Comparison of ENCODE assay signal across 8 cellular contexts in genomic region chr12:127162902-127163301, GRCh38.
A peak's percentile ranks its signal among the peaks of the same experiment; 100 is the strongest.
DNase-seq lines count a peak whose midpoint lies in the region; ATAC-seq and TF ChIP-seq lines count a peak whose summit lies in the region.

No MANE protein-coding gene starts in this region.

- peak overlapping the region; percentile 15 to 91 (median 82) for H3K27ac Mint-ChIP-seq in CD4-positive, alpha-beta memory T cell
- peak overlapping the region; percentile 45 for H3K27ac Mint-ChIP-seq in T-helper 1 cell treated with Interleukin-12 subunit alpha and Interleukin-12 subunit beta and Interleukin-4 antibody, amounts not matched to agents 30 μg/mL and 1 μg/mL, for 36 hours
- peak overlapping the region; percentile 14 to 92 for H3K27ac Mint-ChIP-seq in stimulated activated naive CD8-positive, alpha-beta T cell treated with anti-CD3 and anti-CD28 coated beads, Interleukin-15, amount 100 ng/mL, for 72 hours

- H3K4me3 Mint-ChIP-seq in CD4-positive, alpha-beta memory T cell = peak overlapping the region in 5 of 8 donors; percentile 13 to 78 (median 54)
- peak overlapping the region; percentile 40 for H3K4me3 Mint-ChIP-seq in T-helper 1 cell treated with Interleukin-12 subunit alpha and Interleukin-12 subunit beta and Interleukin-4 antibody, amounts not matched to agents 30 μg/mL and 1 μg/mL, for 36 hours
- H3K4me3 Mint-ChIP-seq in stimulated activated naive CD8-positive, alpha-beta T cell treated with anti-CD3 and anti-CD28 coated beads, Interleukin-15, amount 100 ng/mL, for 72 hours = peak overlapping the region in 1 of 2 donors; percentile 43

- POLR2A ChIA-PET in CD4-positive, alpha-beta memory T cell (lab: Charles Lee; ENCODE audit: partially characterized antibody) = interaction anchor here (0.6 kb wide), 1 partner anchor 397 kb away, joined by 3 read pairs; no protein-coding TSS in a partner anchor

- H3K36me3 Mint-ChIP-seq in CD4-positive, alpha-beta memory T cell = no peaks in the 10 kb centered on the region
- H3K36me3 Mint-ChIP-seq in T-helper 1 cell treated with Interleukin-12 subunit alpha and Interleukin-12 subunit beta and Interleukin-4 antibody, amounts not matched to agents 30 μg/mL and 1 μg/mL, for 36 hours (ENCODE audit: low read depth) = peaks cover 4% of the 10 kb centered on the region

- H3K36me3 ChIP-seq in CD4-positive, alpha-beta memory T cell (ENCODE audit: insufficient read depth, low read length) = no peaks in the 10 kb centered on the region

- no peak for TF ChIP-seq CTCF in epithelial cell of esophagus (IDR thresholded peaks at IDR 0.05; ENCODE audit: insufficient read depth, low read depth, low read length, missing control alignments)

- CTCF ChIA-PET in CD4-positive, alpha-beta memory T cell (lab: Charles Lee; ENCODE audit: partially characterized antibody) = no interaction called here

- H3K4me3 ChIP-seq in CD4-positive, alpha-beta memory T cell (ENCODE audit: low read length in 2 of 2) = no peak overlapping the region
- no peak overlapping the region for H3K4me3 ChIP-seq in epithelial cell of esophagus (ENCODE audit: low read length)

- intact Hi-C loops in CD4-positive, alpha-beta memory T cell (cut with micrococcal nuclease) = loop anchor here (5.0 kb wide), 1 partner anchor 81 kb away; no protein-coding TSS in a partner anchor

- H3K4me1 Mint-ChIP-seq in CD4-positive, alpha-beta memory T cell = peaks cover 9 to 30% (median 22%) of the 10 kb centered on the region in 4 donors
- H3K4me1 Mint-ChIP-seq in T-helper 1 cell treated with Interleukin-12 subunit alpha and Interleukin-12 subunit beta and Interleukin-4 antibody, amounts not matched to agents 30 μg/mL and 1 μg/mL, for 36 hours (ENCODE audit: low read depth) = peaks cover 22% of the 10 kb centered on the region
- peaks cover 31% of the 10 kb centered on the region for H3K4me1 Mint-ChIP-seq in stimulated activated naive CD8-positive, alpha-beta T cell treated with anti-CD3 and anti-CD28 coated beads, Interleukin-15, amount 100 ng/mL, for 72 hours

- H3K27me3 ChIP-seq in CD4-positive, alpha-beta memory T cell (ENCODE audit: insufficient read depth, low read length) = no peaks in the 10 kb centered on the region

- H3K27me3 Mint-ChIP-seq in CD4-positive, alpha-beta memory T cell = no peaks in the 10 kb centered on the region
- no peaks in the 10 kb centered on the region for H3K27me3 Mint-ChIP-seq in T-helper 1 cell treated with Interleukin-12 subunit alpha and Interleukin-12 subunit beta and Interleukin-4 antibody, amounts not matched to agents 30 μg/mL and 1 μg/mL, for 36 hours (ENCODE audit: low read depth)
- H3K27me3 Mint-ChIP-seq in stimulated activated naive CD8-positive, alpha-beta T cell treated with anti-CD3 and anti-CD28 coated beads, Interleukin-15, amount 100 ng/mL, for 72 hours = peaks cover 2% of the 10 kb centered on the region

- H3K9me3 Mint-ChIP-seq in CD4-positive, alpha-beta memory T cell = peaks cover 0 to 8% (median under 1%) of the 10 kb centered on the region in 8 donors
- peaks cover 17% of the 10 kb centered on the region for H3K9me3 Mint-ChIP-seq in T-helper 1 cell treated with Interleukin-12 subunit alpha and Interleukin-12 subunit beta and Interleukin-4 antibody, amounts not matched to agents 30 μg/mL and 1 μg/mL, for 36 hours
- no peaks in the 10 kb centered on the region for H3K9me3 Mint-ChIP-seq in stimulated activated naive CD8-positive, alpha-beta T cell treated with anti-CD3 and anti-CD28 coated beads, Interleukin-15, amount 100 ng/mL, for 72 hours

- peak overlapping the region; percentile 48 for H3K27ac ChIP-seq in CD4-positive, alpha-beta memory T cell (ENCODE audit: low read depth, low read length)

- H3K4me1 ChIP-seq in CD4-positive, alpha-beta memory T cell (ENCODE audit: insufficient read depth, low read length) = peaks cover 22% of the 10 kb centered on the region

- DNase-seq in CD4-positive, alpha-beta memory T cell = peak in 4 of 5 donors; percentile 14 to 77 (median 42)
- peak; percentile 63 for DNase-seq in epithelial cell of esophagus (ENCODE audit: low read depth)
- peak; percentile 24 to 54 for DNase-seq in stimulated activated naive CD8-positive, alpha-beta T cell treated with anti-CD3 and anti-CD28 coated beads, Interleukin-15, amount 100 ng/mL, for 72 hours
- no peak for DNase-seq in NK-92 treated with Interleukin-12 subunit alpha and Interleukin-12 subunit beta, amount 100 ng/mL, for 24 hours (lab: John Stamatoyannopoulos, UW)
- no peak for DNase-seq in midbrain (lab: John Stamatoyannopoulos, UW)

- ATAC-seq in HG02610 (IDR thresholded peaks at IDR 0.05; ENCODE audit: unreplicated experiment) = peak; percentile 86
- peak; percentile 92 for ATAC-seq in stimulated activated naive CD8-positive, alpha-beta T cell treated with anti-CD3 and anti-CD28 coated beads, Interleukin-15, amount 100 ng/mL, for 72 hours
- no peak for ATAC-seq in HG03439 (IDR thresholded peaks at IDR 0.05; ENCODE audit: unreplicated experiment)

- H3K9me3 ChIP-seq in CD4-positive, alpha-beta memory T cell (ENCODE audit: control insufficient read depth in 1 of 2, low read length in 2 of 2) = no peaks in the 10 kb centered on the region

Comparison
In these comparisons a context has a peak if more than half of its experiments do, and no peak if none do; other contexts are left out.
1. DNase-seq: peak in CD4-positive, alpha-beta memory T cell (4 of 5), epithelial cell of esophagus (single experiment) and stimulated activated naive CD8-positive, alpha-beta T cell treated with anti-CD3 and anti-CD28 coated beads, Interleukin-15, amount 100 ng/mL, for 72 hours (2 of 2); none in NK-92 treated with Interleukin-12 subunit alpha and Interleukin-12 subunit beta, amount 100 ng/mL, for 24 hours (single experiment) and midbrain (single experiment).
2. Peak in every context shown above with its lines, with median percentiles within 50 percentile points of each other: H3K27ac Mint-ChIP-seq.